8 cellular contexts compared by ENCODE assay signal in the genomic region with DNA sequence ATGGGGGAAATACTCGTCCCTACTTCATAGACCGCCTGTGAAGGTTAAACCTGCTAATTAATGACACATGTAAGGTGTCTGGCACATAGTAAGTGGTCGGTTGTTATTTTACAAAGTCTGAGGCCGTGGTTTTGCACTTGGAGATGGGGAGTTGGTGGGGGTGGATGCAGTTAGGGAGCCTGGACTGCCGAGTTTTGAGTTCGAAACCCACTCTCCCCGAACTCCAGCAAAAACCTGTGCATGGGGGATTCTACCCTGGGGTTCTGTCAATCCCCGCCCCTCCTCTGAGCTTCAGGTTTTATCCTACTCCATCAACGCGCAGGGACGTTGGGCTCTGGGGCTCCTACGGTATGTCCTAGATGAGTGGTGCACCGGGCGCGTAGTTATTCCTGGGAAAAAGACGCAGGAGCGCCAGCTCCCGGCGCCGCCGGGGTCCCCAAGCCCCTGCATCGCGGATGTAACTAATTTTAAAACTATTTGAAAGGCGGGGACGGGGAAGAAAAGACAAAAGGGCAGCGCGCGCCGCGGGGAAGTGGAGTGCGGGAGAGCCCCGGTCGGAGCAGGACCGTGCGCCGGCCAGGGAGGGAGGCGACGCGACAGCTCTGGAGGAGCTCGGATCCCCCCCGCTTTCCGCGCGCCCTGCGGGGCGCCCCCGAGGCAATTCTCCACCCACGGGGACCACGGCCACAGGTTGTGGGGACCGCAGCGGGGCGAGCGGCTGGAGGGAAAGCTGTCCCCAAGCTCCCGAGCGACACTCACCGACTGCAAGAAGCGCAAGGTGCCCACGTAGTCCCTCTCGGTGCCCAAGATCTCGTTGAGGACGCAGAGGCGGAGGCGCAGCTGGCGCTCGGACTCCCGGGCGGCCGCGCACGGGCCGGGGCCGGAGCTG. TPM values are rescaled to one million over a fixed set of nuclear protein-coding genes. Genes with fewer than 3 reads are reported as not detected.
DNase-seq lines count a peak whose midpoint lies in the region; ATAC-seq and TF ChIP-seq lines count a peak whose summit lies in the region.

No MANE protein-coding gene starts in this region.

- H3K36me3 ChIP-seq in heart left ventricle (no peaks in the 10 kb centered on the region), psoas muscle (ENCODE audit: insufficient read depth in 1 of 2, low read depth in 1 of 2) (no peaks in the 10 kb centered on the region)

- no peak overlapping the region for H3K27ac Mint-ChIP-seq in Calu3 (ENCODE audit: unreplicated experiment)
- H3K27ac Mint-ChIP-seq in activated T-cell treated with anti-CD3 and anti-CD28 coated beads, Interleukin-2, amount 50 U/mL, for 24 hours, result peak overlapping the region; percentile 98

- BruUV-seq in Calu3 (replicated peaks; lab: Mats Ljungman, UMichigan), result no TSS peak

- peaks cover 13% of the 10 kb centered on the region for H3K4me1 Mint-ChIP-seq in Calu3 (ENCODE audit: low read depth, unreplicated experiment)
- H3K4me1 Mint-ChIP-seq in activated T-cell treated with anti-CD3 and anti-CD28 coated beads, Interleukin-2, amount 50 U/mL, for 24 hours (ENCODE audit: low read depth), result peaks cover 49% of the 10 kb centered on the region

- no peaks in the 10 kb centered on the region for H3K27me3 ChIP-seq in heart left ventricle
- H3K27me3 ChIP-seq in psoas muscle (ENCODE audit: insufficient read depth in 3 of 3, low read length in 2 of 3), result peaks cover 0 to 5% (median 0%) of the 10 kb centered on the region in 3 donors

- H3K4me3 Mint-ChIP-seq in Calu3 (ENCODE audit: low read depth, unreplicated experiment), result peak overlapping the region; percentile 31
- peak overlapping the region; percentile 95 for H3K4me3 Mint-ChIP-seq in activated T-cell treated with anti-CD3 and anti-CD28 coated beads, Interleukin-2, amount 50 U/mL, for 24 hours

- CTCF ChIA-PET in Calu3 (lab: Charles Lee), result interaction anchor here (1.2 kb wide), 1 partner anchor 170 kb away, joined by 3 read pairs; no protein-coding TSS in a partner anchor

- TF ChIP-seq CTCF in Calu3 (IDR thresholded peaks at IDR 0.05; ENCODE audit: unreplicated experiment) (no peak), heart left ventricle (IDR thresholded peaks at IDR 0.05) (no peak), psoas muscle (IDR thresholded peaks at IDR 0.05) (no peak)

- peaks cover 7% of the 10 kb centered on the region for H3K36me3 Mint-ChIP-seq in Calu3 (ENCODE audit: insufficient read depth, unreplicated experiment)
- peaks cover 25% of the 10 kb centered on the region for H3K36me3 Mint-ChIP-seq in activated T-cell treated with anti-CD3 and anti-CD28 coated beads, Interleukin-2, amount 50 U/mL, for 24 hours (ENCODE audit: low read depth)

- peaks cover 32% of the 10 kb centered on the region for H3K27me3 Mint-ChIP-seq in Calu3 (ENCODE audit: unreplicated experiment)
- H3K27me3 Mint-ChIP-seq in activated T-cell treated with anti-CD3 and anti-CD28 coated beads, Interleukin-2, amount 50 U/mL, for 24 hours, result peaks cover 8% of the 10 kb centered on the region

- intact Hi-C loops in Calu3 (cut with micrococcal nuclease; ENCODE audit: unreplicated experiment), result no loop called here
- intact Hi-C loops in heart left ventricle (cut with DNase I), result loop anchor here (2.0 to 10.0 kb wide), 10 partner anchors 65 to 172 kb away; no protein-coding TSS in a partner anchor
- intact Hi-C loops in psoas muscle (cut with DNase I), result loop anchor here in 1 of 2 donors (5.0 kb wide), 1 partner anchor 75 kb away; no protein-coding TSS in a partner anchor

- no peaks in the 10 kb centered on the region for H3K9me3 ChIP-seq in heart left ventricle
- H3K9me3 ChIP-seq in psoas muscle, result no peaks in the 10 kb centered on the region

- H3K9me3 Mint-ChIP-seq in Calu3 (ENCODE audit: low read depth, unreplicated experiment), result no peaks in the 10 kb centered on the region
- H3K9me3 Mint-ChIP-seq in activated T-cell treated with anti-CD3 and anti-CD28 coated beads, Interleukin-2, amount 50 U/mL, for 24 hours, result no peaks in the 10 kb centered on the region

- peak overlapping the region; percentile 72 for H3K4me3 ChIP-seq in Jurkat, Clone E6-1 (ENCODE audit: low read length)
- H3K4me3 ChIP-seq in heart left ventricle, result peak overlapping the region; percentile 32 to 96 (median 76)
- H3K4me3 ChIP-seq in psoas muscle, result peak overlapping the region; percentile 76

- 5 to 14% (median 8%) methylated on average over 43 to 72 of the region's 72 CpGs for WGBS in heart left ventricle, 4 donors
- 4 to 9% (median 7%) methylated on average over 57 to 72 of the region's 72 CpGs for WGBS in psoas muscle, 3 donors

- H3K27ac ChIP-seq in heart left ventricle, result peak overlapping the region; percentile 68 to 91 (median 78)
- H3K27ac ChIP-seq in psoas muscle, result peak overlapping the region; percentile 66

- peaks cover 0 to 69% (median 18%) of the 10 kb centered on the region in 12 donors for H3K4me1 ChIP-seq in heart left ventricle
- H3K4me1 ChIP-seq in psoas muscle, result peaks cover 4% of the 10 kb centered on the region

- no peak for TF ChIP-seq POLR2A in heart left ventricle (IDR thresholded peaks at IDR 0.05)

- DNase-seq in Calu3, result no peak
- no peak for DNase-seq in Jurkat, Clone E6-1 (ENCODE audit: low read depth, low spot score)
- peak; percentile 65 for DNase-seq in activated T-cell treated with anti-CD3 and anti-CD28 coated beads, Interleukin-2, amount 50 U/mL, for 24 hours
- peak in 1 of 5 donors; percentile 71 for DNase-seq in heart left ventricle
- peak in 1 of 2 donors; percentile 62 for DNase-seq in psoas muscle
- DNase-seq in D341Med (ENCODE audit: low spot score), result no peak
- no peak for DNase-seq in OCI-M1 (lab: John Stamatoyannopoulos, UW)

- ATAC-seq in GM19463 (IDR thresholded peaks at IDR 0.05; ENCODE audit: unreplicated experiment), result peak; percentile 7
- peak; percentile 7 to 36 (median 18) for ATAC-seq in heart left ventricle
- ATAC-seq in psoas muscle, result peak in 3 of 4 donors; percentile 18 to 43 (median 33)

RNA-seq across cellular contexts. Expression of a gene that starts 0.7 kb away (rescaled TPM):
- total RNA-seq in Calu3 (2022), result 0.31 and 1.3 TPM in 2 replicates
- 27.8 TPM for polyA plus RNA-seq in Jurkat, Clone E6-1 (2012; ENCODE audit: insufficient read depth, insufficient read length)
- total RNA-seq in heart left ventricle, result 10 to 100 TPM in 6 of 9 donors, 1 to 10 TPM in 3; 7.9 to 41.5 (median 13.8) TPM
- 10 to 100 TPM in 1 of 2 donors, 1 to 10 TPM in 1; 7.2 to 11.2 TPM for polyA plus RNA-seq in heart left ventricle
- 1 to 10 TPM; 5.3 to 8.3 (median 6.9) TPM for total RNA-seq in psoas muscle
- 1 to 10 TPM; 2.5 to 4.0 (median 3.5) TPM for polyA plus RNA-seq in psoas muscle
